1 cellular context compared by ENCODE assay signal in the genomic region with DNA sequence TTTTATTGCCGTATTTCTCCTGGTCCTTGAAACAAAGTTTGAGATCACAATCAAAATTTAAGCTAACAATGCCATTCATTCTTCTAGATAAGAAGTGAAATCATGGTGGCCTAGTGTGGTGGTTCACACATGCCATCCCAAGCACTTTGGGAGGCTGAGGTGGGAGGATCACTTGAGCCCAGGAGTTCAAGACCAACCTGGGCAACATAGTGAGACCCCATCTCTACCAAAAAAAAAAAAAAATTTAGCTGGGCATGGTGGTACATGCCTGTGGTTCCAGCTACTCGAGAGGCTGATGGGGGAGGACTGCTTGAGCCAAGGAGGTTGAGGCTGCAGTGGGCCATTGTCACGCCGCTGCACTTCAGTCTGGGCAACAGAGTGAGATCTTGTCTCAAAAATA.
TF ChIP-seq lines count a peak whose summit lies in the region.

No MANE protein-coding gene starts in this region.

TF ChIP-seq in K562, 482 proteins besides CTCF, POLR2A, EP300 and RAD21:
- no peak for TF ChIP-seq ZNF668 (CRISPR knock-in tag; IDR thresholded peaks at IDR 0.05)
- no peak for TF ChIP-seq NFIX (CRISPR knock-in tag; IDR thresholded peaks at IDR 0.05; ENCODE audit: low read depth)
- TF ChIP-seq FOXM1 (IDR thresholded peaks at IDR 0.05; ENCODE audit: low read depth), result no peak
- TF ChIP-seq FOXM1 (CRISPR knock-in tag; IDR thresholded peaks at IDR 0.05; ENCODE audit: low read depth), result no peak
- peak; percentile 8; the same call in 1 of the 2 replicates for TF ChIP-seq ZNF121 (CRISPR knock-in tag; conservative IDR thresholded peaks at IDR 0.05)
